8 cellular contexts compared by ENCODE assay signal in genomic region chr1:34984435-34985062, GRCh38. TPM values are rescaled to one million over a fixed set of nuclear protein-coding genes. Genes with fewer than 3 reads are reported as not detected.
A peak's percentile ranks its signal among the peaks of the same experiment; 100 is the strongest.
DNase-seq lines count a peak whose midpoint lies in the region; ATAC-seq and TF ChIP-seq lines count a peak whose summit lies in the region.

No MANE protein-coding gene starts in this region.

- peak overlapping the region; percentile 77 to 82 for H3K4me3 ChIP-seq in muscle layer of duodenum (ENCODE audit: low read depth in 1 of 2, low read length in 2 of 2)

- H3K27ac Mint-ChIP-seq in T-helper 17 cell: peak overlapping the region; percentile 92

- peaks cover 18% of the 10 kb centered on the region for H3K4me1 Mint-ChIP-seq in T-helper 17 cell

- H3K4me1 ChIP-seq in muscle layer of duodenum (ENCODE audit: control insufficient read depth in 1 of 2, insufficient read depth in 2 of 2, low read length in 2 of 2): peaks cover 8 to 19% of the 10 kb centered on the region in 2 donors

- no peaks in the 10 kb centered on the region for H3K9me3 ChIP-seq in T-helper 17 cell (ENCODE audit: control insufficient read depth, low read length, poor library complexity, severe bottlenecking)
- H3K9me3 ChIP-seq in muscle layer of duodenum (ENCODE audit: control insufficient read depth in 1 of 2, low read length in 2 of 2): no peaks in the 10 kb centered on the region

- peaks cover 3 to 4% of the 10 kb centered on the region in 2 donors for H3K36me3 ChIP-seq in muscle layer of duodenum (ENCODE audit: control insufficient read depth in 1 of 2, insufficient read depth in 2 of 2, low read length in 2 of 2)

- H3K27ac ChIP-seq in 22Rv1 (peak overlapping the region; percentile 70), muscle layer of duodenum (ENCODE audit: low read length) (peak overlapping the region; percentile 89)

- H3K36me3 Mint-ChIP-seq in T-helper 17 cell (ENCODE audit: low read depth): no peaks in the 10 kb centered on the region

- no peak for TF ChIP-seq CTCF in 22Rv1 (IDR thresholded peaks at IDR 0.05)

- ATAC-seq in HG03175 (IDR thresholded peaks at IDR 0.05; ENCODE audit: unreplicated experiment) (peak; percentile 10), T-helper 17 cell (peak; percentile 8), esophagus mucosa (peak; percentile 49)

- H3K27me3 Mint-ChIP-seq in T-helper 17 cell: no peaks in the 10 kb centered on the region

- DNase-seq in ELR (ENCODE audit: low read depth): peak; percentile 73
- DNase-seq in T-helper 17 cell: no peak
- no peak for DNase-seq in H4 (ENCODE audit: low spot score)
- no peak for DNase-seq in effector CD4-positive, alpha-beta T cell

- no peaks in the 10 kb centered on the region for H3K27me3 ChIP-seq in muscle layer of duodenum (ENCODE audit: low read depth, low read length)

- H3K4me3 Mint-ChIP-seq in T-helper 17 cell: peak overlapping the region; percentile 96

RNA-seq across cellular contexts. Expression of gene TMEM35B, which starts 0.6 kb away (rescaled TPM):
- total RNA-seq in T-helper 17 cell (10 to 100 TPM; 10.6 to 14.4 TPM), esophagus mucosa (4.2 TPM)
- 26.0 and 28.7 TPM in 2 replicates for total RNA-seq in H4 (2014; rRNA removed; shearing (Covaris generic))

RNA-seq across cellular contexts. Expression of gene ZMYM6, which starts 47.2 kb away (rescaled TPM):
- total RNA-seq in T-helper 17 cell (10 to 100 TPM; 21.9 to 27.7 TPM), esophagus mucosa (14.9 TPM)
- total RNA-seq in H4 (2014; rRNA removed; shearing (Covaris generic)): 4.4 and 7.6 TPM in 2 replicates

RNA-seq across cellular contexts. Expression of gene DLGAP3, which starts 55.1 kb away (rescaled TPM):
- total RNA-seq in T-helper 17 cell (under 1 TPM; 0.55 to 0.75 TPM), esophagus mucosa (0.28 TPM)
- total RNA-seq in H4 (2014; rRNA removed; shearing (Covaris generic)): 0.04 TPM in 1 of 2 replicates, not detected in the other
